Comparison of ENCODE assay signal across 12 cellular contexts in the genomic region with DNA sequence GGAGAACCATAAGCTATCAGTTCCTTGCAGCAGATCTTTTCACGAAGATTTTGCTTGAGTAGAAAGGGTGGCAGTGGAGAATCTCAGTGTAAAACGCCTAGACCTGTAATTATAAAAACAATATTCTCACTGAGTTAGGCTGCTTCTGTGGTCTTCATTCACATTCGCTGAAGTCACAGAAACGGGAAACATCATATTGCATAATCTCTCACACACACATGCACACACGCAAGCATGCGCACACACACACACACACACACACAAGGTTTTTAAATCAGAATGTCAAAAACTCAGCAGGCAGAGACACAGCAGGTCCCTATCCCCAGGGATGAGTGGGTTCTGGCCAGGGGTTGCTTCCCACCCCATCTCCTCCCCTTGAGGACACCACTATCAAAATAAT.
A peak's percentile ranks its signal among the peaks of the same experiment; 100 is the strongest.
DNase-seq lines count a peak whose midpoint lies in the region; ATAC-seq and TF ChIP-seq lines count a peak whose summit lies in the region.
"Had no signal": no experiment of that assay in that cellular context is flagged by ENCODE, and none has a peak within 500 bp of the region (broad histone marks: within the 10 kb centered on the region; RNA-seq: fewer than 3 reads in every experiment).

No MANE protein-coding gene starts in this region.

- no peak overlapping the region for H3K4me3 Mint-ChIP-seq in activated CD4-positive, alpha-beta T cell treated with anti-CD3 and anti-CD28 coated beads, Interleukin-2, amount 10 ng/mL, durations not matched to agents 24 days and 14 days
- no peak overlapping the region for H3K4me3 Mint-ChIP-seq in activated CD4-positive, alpha-beta T cell treated with anti-CD3 and anti-CD28 coated beads, Interleukin-2, amount 10 ng/mL, durations not matched to agents 7 days and 5 days
- H3K4me3 Mint-ChIP-seq in T-helper 17 cell, result peak overlapping the region; percentile 34
- no peak overlapping the region for H3K4me3 Mint-ChIP-seq in glutamatergic neuron (ENCODE audit: unreplicated experiment)
- H3K4me3 Mint-ChIP-seq: central memory CD8-positive, alpha-beta T cell had no signal

- H3K27me3 Mint-ChIP-seq in activated CD4-positive, alpha-beta T cell treated with anti-CD3 and anti-CD28 coated beads, Interleukin-2, amount 10 ng/mL, durations not matched to agents 24 days and 14 days, result no peaks in the 10 kb centered on the region
- no peaks in the 10 kb centered on the region for H3K27me3 Mint-ChIP-seq in activated CD4-positive, alpha-beta T cell treated with anti-CD3 and anti-CD28 coated beads, Interleukin-2, amount 10 ng/mL, durations not matched to agents 7 days and 5 days
- H3K27me3 Mint-ChIP-seq in T-helper 17 cell, result no peaks in the 10 kb centered on the region
- no peaks in the 10 kb centered on the region for H3K27me3 Mint-ChIP-seq in glutamatergic neuron (ENCODE audit: unreplicated experiment)
- H3K27me3 Mint-ChIP-seq: central memory CD8-positive, alpha-beta T cell; naive thymus-derived CD8-positive, alpha-beta T cell had no signal

- WGBS in suprapubic skin, result 70% methylated on average over 6 of the region's 6 CpGs

- intact Hi-C loops in activated CD4-positive, alpha-beta T cell treated with anti-CD3 and anti-CD28 coated beads, Interleukin-2, amount 10 ng/mL, durations not matched to agents 24 days and 14 days (cut with micrococcal nuclease), result no loop called here

- peak overlapping the region; percentile 11 for H3K4me3 ChIP-seq in suprapubic skin
- H3K4me3 ChIP-seq: stomach had no signal

- TF ChIP-seq EP300 in suprapubic skin (IDR thresholded peaks at IDR 0.05), result no peak

- POLR2A ChIA-PET in activated CD4-positive, alpha-beta T cell treated with anti-CD3 and anti-CD28 coated beads, Interleukin-2, amount 10 ng/mL, durations not matched to agents 7 days and 5 days (lab: Charles Lee), result no interaction called here

- peaks cover 53% of the 10 kb centered on the region for H3K36me3 Mint-ChIP-seq in activated CD4-positive, alpha-beta T cell treated with anti-CD3 and anti-CD28 coated beads, Interleukin-2, amount 10 ng/mL, durations not matched to agents 24 days and 14 days (ENCODE audit: low read depth)
- peaks cover 29% of the 10 kb centered on the region for H3K36me3 Mint-ChIP-seq in activated CD4-positive, alpha-beta T cell treated with anti-CD3 and anti-CD28 coated beads, Interleukin-2, amount 10 ng/mL, durations not matched to agents 7 days and 5 days (ENCODE audit: low read depth)
- H3K36me3 Mint-ChIP-seq in T-helper 17 cell (ENCODE audit: low read depth) (peaks cover 6% of the 10 kb centered on the region), glutamatergic neuron (ENCODE audit: unreplicated experiment) (no peaks in the 10 kb centered on the region)

- CTCF ChIA-PET in activated CD4-positive, alpha-beta T cell treated with anti-CD3 and anti-CD28 coated beads, Interleukin-2, amount 10 ng/mL, durations not matched to agents 7 days and 5 days (lab: Charles Lee), result no interaction called here

- peak overlapping the region; percentile 68 for H3K27ac Mint-ChIP-seq in activated CD4-positive, alpha-beta T cell treated with anti-CD3 and anti-CD28 coated beads, Interleukin-2, amount 10 ng/mL, durations not matched to agents 24 days and 14 days
- no peak overlapping the region for H3K27ac Mint-ChIP-seq in activated CD4-positive, alpha-beta T cell treated with anti-CD3 and anti-CD28 coated beads, Interleukin-2, amount 10 ng/mL, durations not matched to agents 7 days and 5 days
- H3K27ac Mint-ChIP-seq in T-helper 17 cell (no peak overlapping the region), glutamatergic neuron (ENCODE audit: unreplicated experiment) (no peak overlapping the region)
- H3K27ac Mint-ChIP-seq: naive thymus-derived CD8-positive, alpha-beta T cell had no signal

- TF ChIP-seq CTCF in suprapubic skin (IDR thresholded peaks at IDR 0.05), result no peak
- no peak for TF ChIP-seq CTCF in glutamatergic neuron (IDR thresholded peaks at IDR 0.05; ENCODE audit: partially characterized antibody, unreplicated experiment)

- no peak for ATAC-seq in T-helper 17 cell
- ATAC-seq: naive thymus-derived CD8-positive, alpha-beta T cell had no signal

- TF ChIP-seq POLR2A in suprapubic skin (IDR thresholded peaks at IDR 0.05), result no peak

- peaks cover 18% of the 10 kb centered on the region for H3K4me1 Mint-ChIP-seq in activated CD4-positive, alpha-beta T cell treated with anti-CD3 and anti-CD28 coated beads, Interleukin-2, amount 10 ng/mL, durations not matched to agents 24 days and 14 days
- peaks cover 8% of the 10 kb centered on the region for H3K4me1 Mint-ChIP-seq in activated CD4-positive, alpha-beta T cell treated with anti-CD3 and anti-CD28 coated beads, Interleukin-2, amount 10 ng/mL, durations not matched to agents 7 days and 5 days
- H3K4me1 Mint-ChIP-seq in T-helper 17 cell (peaks cover 19% of the 10 kb centered on the region), glutamatergic neuron (ENCODE audit: low read depth, unreplicated experiment) (peaks cover 12% of the 10 kb centered on the region)

- no peaks in the 10 kb centered on the region for H3K9me3 Mint-ChIP-seq in activated CD4-positive, alpha-beta T cell treated with anti-CD3 and anti-CD28 coated beads, Interleukin-2, amount 10 ng/mL, durations not matched to agents 24 days and 14 days
- no peaks in the 10 kb centered on the region for H3K9me3 Mint-ChIP-seq in activated CD4-positive, alpha-beta T cell treated with anti-CD3 and anti-CD28 coated beads, Interleukin-2, amount 10 ng/mL, durations not matched to agents 7 days and 5 days
- H3K9me3 Mint-ChIP-seq in glutamatergic neuron (ENCODE audit: unreplicated experiment), result no peaks in the 10 kb centered on the region
- H3K9me3 Mint-ChIP-seq: central memory CD8-positive, alpha-beta T cell had no signal

- H3K9me3 ChIP-seq in T-helper 17 cell (ENCODE audit: control insufficient read depth, low read length, poor library complexity, severe bottlenecking) (no peaks in the 10 kb centered on the region), suprapubic skin (no peaks in the 10 kb centered on the region)
- H3K9me3 ChIP-seq: stomach had no signal

- no peak for DNase-seq in activated CD4-positive, alpha-beta T cell treated with anti-CD3 and anti-CD28 coated beads, Interleukin-2, amount 10 ng/mL, durations not matched to agents 24 days and 14 days
- no peak for DNase-seq in activated CD4-positive, alpha-beta T cell treated with anti-CD3 and anti-CD28 coated beads, Interleukin-2, amount 10 ng/mL, durations not matched to agents 7 days and 5 days
- DNase-seq in T-helper 17 cell (no peak), kidney tubule cell (ENCODE audit: low spot score) (peak; percentile 20), suprapubic skin (ENCODE audit: low spot score in 2 of 2) (no peak), SW480 (ENCODE audit: low spot score) (no peak), glutamatergic neuron (no peak)
- DNase-seq in activated naive CD4-positive, alpha-beta T cell treated with Interleukin-2 at 50 U/mL for 16 hours, result no peak
- DNase-seq: hippocampal formation; naive thymus-derived CD8-positive, alpha-beta T cell; stomach had no signal

- H3K4me1 ChIP-seq in suprapubic skin, result peaks cover 3% of the 10 kb centered on the region

- no peaks in the 10 kb centered on the region for H3K27me3 ChIP-seq in suprapubic skin
- H3K27me3 ChIP-seq: stomach had no signal

- peaks cover 25% of the 10 kb centered on the region for H3K36me3 ChIP-seq in suprapubic skin

- no peak overlapping the region for H3K27ac ChIP-seq in suprapubic skin
